9 cellular contexts compared by ENCODE assay signal in genomic region chr16:4273858-4274291, GRCh38. TPM values are rescaled to one million over a fixed set of nuclear protein-coding genes. Genes with fewer than 3 reads are reported as not detected.
A peak's percentile ranks its signal among the peaks of the same experiment; 100 is the strongest.
DNase-seq lines count a peak whose midpoint lies in the region; ATAC-seq and TF ChIP-seq lines count a peak whose summit lies in the region.
"Had no signal": no experiment of that assay in that cellular context is flagged by ENCODE, and none has a peak within 500 bp of the region (broad histone marks: within the 10 kb centered on the region; RNA-seq: fewer than 3 reads in every experiment).

No MANE protein-coding gene starts in this region.

- peaks cover 0 to 16% of the 10 kb centered on the region in 2 donors for H3K4me1 ChIP-seq in right atrium auricular region
- peaks cover 14 to 27% of the 10 kb centered on the region in 2 donors for H3K4me1 ChIP-seq in gastrocnemius medialis

- ATAC-seq in gastrocnemius medialis (no peak), HG03571 (IDR thresholded peaks at IDR 0.05; ENCODE audit: unreplicated experiment) (no peak)

- peak overlapping the region; percentile 89 for H3K4me3 ChIP-seq in H7 (ENCODE audit: insufficient read depth, low read depth, low read length)
- peak overlapping the region; percentile 92 to 96 for H3K4me3 ChIP-seq in right atrium auricular region
- peak overlapping the region; percentile 88 to 98 (median 90) for H3K4me3 ChIP-seq in gastrocnemius medialis

- H3K27ac ChIP-seq in right atrium auricular region (peak overlapping the region; percentile 82 to 90), gastrocnemius medialis (peak overlapping the region; percentile 90 to 98 (median 96))

- H3K36me3 ChIP-seq in H7 (replicated peaks; ENCODE audit: control insufficient read depth, insufficient read depth, low read length) (no peaks in the 10 kb centered on the region; the same call in 1 of the 2 replicates), right atrium auricular region (no peaks in the 10 kb centered on the region), gastrocnemius medialis (no peaks in the 10 kb centered on the region)

- H3K9me3 ChIP-seq in right atrium auricular region (no peaks in the 10 kb centered on the region), gastrocnemius medialis (no peaks in the 10 kb centered on the region)

- H3K27me3 ChIP-seq in H7 (ENCODE audit: control insufficient read depth, insufficient read depth, low read length) (no peaks in the 10 kb centered on the region), right atrium auricular region (no peaks in the 10 kb centered on the region), gastrocnemius medialis (no peaks in the 10 kb centered on the region)

- DNase-seq in CD1c-positive myeloid dendritic cell (ENCODE audit: extremely low spot score) (peak; percentile 57), H7 (peak; percentile 93), right atrium auricular region (ENCODE audit: low spot score) (peak; percentile 71), gastrocnemius medialis (peak in 1 of 2 donors; percentile 31), pons (ENCODE audit: low spot score) (no peak)
- peak; percentile 11 for DNase-seq in activated naive CD8-positive, alpha-beta T cell treated with anti-CD3 and anti-CD28 coated beads, Interleukin-2, amount 50 U/mL, for 16 hours (ENCODE audit: low read depth, low spot score)

- in situ Hi-C loops in gastrocnemius medialis (cut with MboI; ENCODE audit: low sequenced_read_pairs in 4 of 4): loop anchor here in 1 of 4 donors (25.0 kb wide), 1 partner anchor 162 kb away; the partner anchor contains the start of gene ADCY9

- no peak for TF ChIP-seq POLR2A in gastrocnemius medialis (IDR thresholded peaks at IDR 0.05)

- TF ChIP-seq CTCF in right atrium auricular region (IDR thresholded peaks at IDR 0.05) (peak in 1 of 2 donors; percentile 40), gastrocnemius medialis (IDR thresholded peaks at IDR 0.05 in 4 of 5, conservative IDR thresholded peaks at IDR 0.05 in 1 of 5) (peak in 4 of 5 experiments; percentile 25 to 40 (median 34))

- intact Hi-C loops in gastrocnemius medialis (cut with DNase I; ENCODE audit: low total_unique reads): loop anchor here (5.0 kb wide), 2 partner anchors 53 to 222 kb away; no protein-coding TSS in a partner anchor

TF ChIP-seq in PFSK-1, 5 proteins besides CTCF, POLR2A, EP300 and RAD21:
- peak; percentile 8; the same call in 1 of the 2 replicates for TF ChIP-seq POLR2AphosphoS5 (IDR thresholded peaks at IDR 0.05; ENCODE audit: low read depth, low read length)
- no peak for TF ChIP-seq SIN3A (IDR thresholded peaks at IDR 0.05; ENCODE audit: borderline replicate concordance, insufficient read depth, low read length)
- peak; percentile 56 for TF ChIP-seq FOXP2 (optimal IDR thresholded peaks at IDR 0.05; ENCODE audit: borderline replicate concordance, extremely low read depth, extremely low read length, insufficient read depth)

RNA-seq across cellular contexts. Expression of gene TFAP4, which starts 1.1 kb away (rescaled TPM):
- 34.7 and 45.0 TPM in 2 replicates for total RNA-seq in H7 (2014; rRNA removed; shearing (Covaris generic))
- 95.8 TPM for polyA plus RNA-seq in PFSK-1 (2012; ENCODE audit: insufficient read length, low read depth)
- total RNA-seq in right atrium auricular region: 1 to 10 TPM; 2.0 to 2.9 TPM
- 1 to 10 TPM; 3.2 to 5.0 (median 4.1) TPM for total RNA-seq in gastrocnemius medialis

RNA-seq across cellular contexts. Expression of gene SRL, which starts 32.0 kb away (rescaled TPM):
- 0.07 TPM in 1 of 2 replicates, not detected in the other for total RNA-seq in H7 (2014; rRNA removed; shearing (Covaris generic))
- not detected for polyA plus RNA-seq in PFSK-1 (2012; ENCODE audit: insufficient read length, low read depth)
- total RNA-seq in right atrium auricular region: 100 to 1,000 TPM; 295 to 466 TPM
- total RNA-seq in gastrocnemius medialis: 100 to 1,000 TPM; 184 to 519 (median 364) TPM
- total RNA-seq: T-helper 2 cell treated with Interferon-gamma antibody and Interleukin-4, amounts not matched to agents 100 ng/mL and 5 ng/mL, for 36 hours had no signal

RNA-seq across cellular contexts. Expression of gene GLIS2, which starts 42.0 kb away (rescaled TPM):
- total RNA-seq in H7 (2014; rRNA removed; shearing (Covaris generic)): 1.5 and 2.7 TPM in 2 replicates
- polyA plus RNA-seq in PFSK-1 (2012; ENCODE audit: insufficient read length, low read depth): 17.4 TPM
- 10 to 100 TPM; 10.3 to 16.0 TPM for total RNA-seq in right atrium auricular region
- total RNA-seq in gastrocnemius medialis: under 1 TPM in 3 of 4 donors, not detected in 1; 0.81 to 0.95 (median 0.95) TPM

Comparison
In these comparisons a context has a peak if more than half of its experiments do, and no peak if none do; other contexts are left out.
1. RNA of gene SRL, which starts 32.0 kb away (total RNA-seq): 295 to 466 TPM in right atrium auricular region and 184 to 519 TPM in gastrocnemius medialis; 0.07 TPM in H7; every median in the first group is over 100 times any median in the second.
2. Peak in every context shown above with its lines, with median percentiles within 50 percentile points of each other: H3K4me3 ChIP-seq.